In genomic region chr12:96210376-96211055, GRCh38 we compare ENCODE assay signal across 10 cellular contexts. TPM values are rescaled to one million over a fixed set of nuclear protein-coding genes. Genes with fewer than 3 reads are reported as not detected.
DNase-seq lines count a peak whose midpoint lies in the region; ATAC-seq, FAIRE-seq and TF ChIP-seq lines count a peak whose summit lies in the region.
"Had no signal": no experiment of that assay in that cellular context is flagged by ENCODE, and none has a peak within 500 bp of the region (broad histone marks: within the 10 kb centered on the region; RNA-seq: fewer than 3 reads in every experiment).

No MANE protein-coding gene starts in this region.

- TF ChIP-seq RAD21 in GM12878 (IDR thresholded peaks at IDR 0.05; ENCODE audit: insufficient read depth, low read depth, low read length), result no peak

- H2BK120ac ChIP-seq in trophoblast cell (ENCODE audit: insufficient read depth, low read length, poor library complexity), result no peak overlapping the region

- H3K79me2 ChIP-seq in GM12878 (ENCODE audit: control insufficient read depth, insufficient read depth, low read length) (no peaks in the 10 kb centered on the region; the same call in 1 of the 2 replicates), trophoblast cell (ENCODE audit: control insufficient read depth, insufficient read depth, low read length, poor library complexity) (no peaks in the 10 kb centered on the region)

- no peaks in the 10 kb centered on the region for H3K9me3 ChIP-seq in GM12878 (replicated peaks; ENCODE audit: control insufficient read depth, insufficient read depth, low read length)
- peaks cover 3% of the 10 kb centered on the region for H3K9me3 ChIP-seq in trophoblast cell (ENCODE audit: insufficient read depth, low read depth, low read length)
- H3K9me3 ChIP-seq in tibial nerve, result no peaks in the 10 kb centered on the region
- no peaks in the 10 kb centered on the region for H3K9me3 ChIP-seq in Caco-2
- H3K9me3 ChIP-seq: tibial artery had no signal

- peak overlapping the region; percentile 59 for H3K4me2 ChIP-seq in GM12878 (ENCODE audit: control insufficient read depth, insufficient read depth)
- H3K4me2 ChIP-seq in trophoblast cell (ENCODE audit: low read length), result no peak overlapping the region

- no peak overlapping the region for H4K12ac ChIP-seq in trophoblast cell (ENCODE audit: low read depth, low read length)

- H3K27ac ChIP-seq in GM12878 (ENCODE audit: control insufficient read depth, insufficient read depth) (no peak overlapping the region), trophoblast cell (ENCODE audit: low read depth, low read length) (no peak overlapping the region), tibial nerve (peak overlapping the region in 2 of 4 donors; percentile 20 to 29)
- H3K27ac ChIP-seq: tibial artery had no signal

- H3K9ac ChIP-seq in GM12878 (ENCODE audit: control insufficient read depth, insufficient read depth, low read length) (no peak overlapping the region), trophoblast cell (ENCODE audit: low read length) (no peak overlapping the region)

- intact Hi-C loops in GM12878 (cut with micrococcal nuclease; ENCODE audit: unreplicated experiment), result no loop called here
- intact Hi-C loops in Caco-2 (cut with micrococcal nuclease; ENCODE audit: unreplicated experiment), result no loop called here

- DNase-seq in CD1c-positive myeloid dendritic cell (ENCODE audit: extremely low spot score) (peak; percentile 19), GM12878 (ENCODE audit: low read depth, low spot score) (no peak), trophoblast cell (no peak), NCI-H2029 (lab: John Stamatoyannopoulos, UW) (no peak), tibial nerve (ENCODE audit: low spot score in 2 of 2) (no peak), NCI-H748 treated with DMSO at 0.1 percent for 48 hours (lab: John Stamatoyannopoulos, UW) (no peak), Caco-2 (no peak)
- DNase-seq: NK-92 treated with Interleukin-12 subunit alpha and Interleukin-12 subunit beta, amount 100 ng/mL, for 24 hours; tibial artery had no signal

- H2BK12ac ChIP-seq in trophoblast cell (ENCODE audit: low read length), result no peak overlapping the region

- H3K27me3 Mint-ChIP-seq in T-helper 1 cell treated with Interleukin-12 subunit alpha and Interleukin-12 subunit beta and Interleukin-4 antibody, amounts not matched to agents 30 μg/mL and 1 μg/mL, for 36 hours (ENCODE audit: low read depth), result no peaks in the 10 kb centered on the region
- peaks cover 7% of the 10 kb centered on the region for H3K27me3 Mint-ChIP-seq in Caco-2 (ENCODE audit: insufficient read depth, unreplicated experiment)

- no peak overlapping the region for H2BK5ac ChIP-seq in trophoblast cell (ENCODE audit: low read depth, low read length, poor library complexity)

- TF ChIP-seq POLR2A in GM12878 (IDR thresholded peaks at IDR 0.05; ENCODE audit: low read depth, low read length), result no peak
- no peak for TF ChIP-seq POLR2A in tibial nerve (IDR thresholded peaks at IDR 0.05)

- H3K4me3 Mint-ChIP-seq in T-helper 1 cell treated with Interleukin-12 subunit alpha and Interleukin-12 subunit beta and Interleukin-4 antibody, amounts not matched to agents 30 μg/mL and 1 μg/mL, for 36 hours, result peak overlapping the region; percentile 88
- H3K4me3 Mint-ChIP-seq in Caco-2 (ENCODE audit: unreplicated experiment), result no peak overlapping the region

- H3K14ac ChIP-seq in trophoblast cell (ENCODE audit: low read length), result no peak overlapping the region

- peak overlapping the region; percentile 88 for H3K27ac Mint-ChIP-seq in T-helper 1 cell treated with Interleukin-12 subunit alpha and Interleukin-12 subunit beta and Interleukin-4 antibody, amounts not matched to agents 30 μg/mL and 1 μg/mL, for 36 hours
- no peak overlapping the region for H3K27ac Mint-ChIP-seq in Caco-2 (ENCODE audit: unreplicated experiment)

- peaks cover 85% of the 10 kb centered on the region for H3K4me1 Mint-ChIP-seq in T-helper 1 cell treated with Interleukin-12 subunit alpha and Interleukin-12 subunit beta and Interleukin-4 antibody, amounts not matched to agents 30 μg/mL and 1 μg/mL, for 36 hours (ENCODE audit: low read depth)
- no peaks in the 10 kb centered on the region for H3K4me1 Mint-ChIP-seq in Caco-2 (ENCODE audit: low read depth, unreplicated experiment)

- no peaks in the 10 kb centered on the region for H3K9me3 Mint-ChIP-seq in T-helper 1 cell treated with Interleukin-12 subunit alpha and Interleukin-12 subunit beta and Interleukin-4 antibody, amounts not matched to agents 30 μg/mL and 1 μg/mL, for 36 hours
- no peaks in the 10 kb centered on the region for H3K9me3 Mint-ChIP-seq in Caco-2 (ENCODE audit: unreplicated experiment)

- peaks cover 24% of the 10 kb centered on the region for H3K36me3 Mint-ChIP-seq in T-helper 1 cell treated with Interleukin-12 subunit alpha and Interleukin-12 subunit beta and Interleukin-4 antibody, amounts not matched to agents 30 μg/mL and 1 μg/mL, for 36 hours (ENCODE audit: low read depth)
- H3K36me3 Mint-ChIP-seq in Caco-2 (ENCODE audit: insufficient read depth, unreplicated experiment), result no peaks in the 10 kb centered on the region

- no peak for TF ChIP-seq CTCF in GM12878 (IDR thresholded peaks at IDR 0.05 in 2 of 3, conservative IDR thresholded peaks at IDR 0.05 in 1 of 3; ENCODE audit: control insufficient read depth in 2 of 3, extremely low read depth in 1 of 3, insufficient read depth in 1 of 3, low read depth in 3 of 3, low read length in 3 of 3)
- no peak for TF ChIP-seq CTCF in tibial nerve (IDR thresholded peaks at IDR 0.05)
- TF ChIP-seq CTCF in Caco-2 (IDR thresholded peaks at IDR 0.05; ENCODE audit: insufficient read depth in 1 of 2, low read depth in 1 of 2, low read length in 1 of 2, severe bottlenecking in 1 of 2, unreplicated experiment in 1 of 2), result no peak

- in situ Hi-C loops in GM12878 (cut with MboI), result loop anchor here (5.0 to 10.0 kb wide), 3 partner anchors 148 to 307 kb away; no protein-coding TSS in a partner anchor

- peak overlapping the region; percentile 52 for H3K23ac ChIP-seq in trophoblast cell (ENCODE audit: low read length)

- no peak overlapping the region for H3K18ac ChIP-seq in trophoblast cell (ENCODE audit: low read length)

- CTCF ChIA-PET in GM12878 (lab: Yijun Ruan, JAX), result interaction anchor here (0.8 to 8.8 kb wide), 9 partner anchors 8 to 306 kb away, joined by 3 to 167 read pairs (median 7); no protein-coding TSS in a partner anchor
- CTCF ChIA-PET in Caco-2 (lab: Charles Lee), result no interaction called here

- H4K8ac ChIP-seq in trophoblast cell (ENCODE audit: low read depth, low read length), result no peak overlapping the region

- ATAC-seq in GM12878, result no peak

- 31% methylated on average over 19 of the region's 19 CpGs for WGBS in GM12878 (ENCODE audit: insufficient coverage, insufficient replicate concordance, low lambda C conversion rate, missing lambda C conversion rate)
- WGBS in trophoblast cell (ENCODE audit: extremely low coverage, insufficient coverage, insufficient read length), result no CpG with 5 or more reads among the region's 19 CpGs
- 73 to 74% methylated on average over 19 of the region's 19 CpGs for WGBS in tibial nerve, 2 donors

- H3K36me3 ChIP-seq in GM12878 (ENCODE audit: control insufficient read depth in 2 of 2, insufficient read depth in 2 of 2, low read length in 1 of 2) (no peaks in the 10 kb centered on the region), trophoblast cell (ENCODE audit: control insufficient read depth in 1 of 2, insufficient read depth in 2 of 2, low read length in 2 of 2) (peaks cover 0 to 5% of the 10 kb centered on the region in 2 experiments), tibial nerve (no peaks in the 10 kb centered on the region), Caco-2 (ENCODE audit: control insufficient read depth, insufficient read depth, low read length) (no peaks in the 10 kb centered on the region)
- H3K36me3 ChIP-seq: tibial artery had no signal

- no peaks in the 10 kb centered on the region for H3K27me3 ChIP-seq in GM12878 (replicated peaks in 1 of 2; ENCODE audit: control insufficient read depth in 2 of 2, insufficient read depth in 2 of 2, low read length in 1 of 2)
- no peaks in the 10 kb centered on the region for H3K27me3 ChIP-seq in trophoblast cell (ENCODE audit: insufficient read depth, low read length)
- H3K27me3 ChIP-seq in tibial nerve, result no peaks in the 10 kb centered on the region
- no peaks in the 10 kb centered on the region for H3K27me3 ChIP-seq in Caco-2 (replicated peaks; ENCODE audit: control insufficient read depth, insufficient read depth, low read length)
- H3K27me3 ChIP-seq: tibial artery had no signal

- POLR2A ChIA-PET in GM12878 (lab: Charles Lee), result interaction anchor here (0.9 kb wide), 1 partner anchor 12 kb away, joined by 3 read pairs; no protein-coding TSS in a partner anchor
- POLR2A ChIA-PET in Caco-2 (lab: Charles Lee), result interaction anchor here (0.5 kb wide), 1 partner anchor 154 kb away, joined by 3 read pairs; no protein-coding TSS in a partner anchor

- H3K4me1 ChIP-seq in GM12878 (ENCODE audit: control insufficient read depth, insufficient read depth, low read length) (peaks cover 45% of the 10 kb centered on the region), trophoblast cell (ENCODE audit: control insufficient read depth in 1 of 2, insufficient read depth in 2 of 2, low read length in 2 of 2) (no peaks in the 10 kb centered on the region), tibial nerve (peaks cover 0 to 34% (median 16%) of the 10 kb centered on the region in 4 donors), Caco-2 (no peaks in the 10 kb centered on the region)

- no peak overlapping the region for H3K4me3 ChIP-seq in GM12878
- H3K4me3 ChIP-seq in trophoblast cell (ENCODE audit: low read depth, low read length), result no peak overlapping the region
- H3K4me3 ChIP-seq in tibial nerve, result no peak overlapping the region
- no peak overlapping the region for H3K4me3 ChIP-seq in Caco-2 (ENCODE audit: low read depth, low read length)
- H3K4me3 ChIP-seq: tibial artery had no signal

- H3K79me1 ChIP-seq in trophoblast cell (ENCODE audit: low read length), result no peaks in the 10 kb centered on the region

- H3K4ac ChIP-seq in trophoblast cell (ENCODE audit: low read depth, low read length), result no peak overlapping the region

- SMC1A ChIA-PET in GM12878 (lab: Charles Lee; ENCODE audit: uncharacterized antibody, unreplicated experiment), result interaction anchor here (0.7 to 9.0 kb wide), 19 partner anchors 10 to 306 kb away, joined by 3 to 90 read pairs (median 4); partner anchors contain the start of gene LTA4H

- FAIRE-seq in GM12878 (lab: Jason Lieb, UNC), result no peak

- H4K20me1 ChIP-seq in GM12878 (ENCODE audit: control insufficient read depth, insufficient read depth), result no peaks in the 10 kb centered on the region

- H4K91ac ChIP-seq in trophoblast cell (ENCODE audit: low read depth, low read length), result no peak overlapping the region

- peak overlapping the region; percentile 37 for H2AFZ ChIP-seq in GM12878 (ENCODE audit: control insufficient read depth, low read depth, low read length)
- H2AFZ ChIP-seq in trophoblast cell (ENCODE audit: insufficient read depth, low read length, poor library complexity), result no peak overlapping the region

- TF ChIP-seq EP300 in GM12878 (IDR thresholded peaks at IDR 0.05; ENCODE audit: borderline replicate concordance in 1 of 2, control insufficient read depth in 1 of 2, low read depth in 2 of 2, low read length in 2 of 2), result no peak
- TF ChIP-seq EP300 in tibial nerve (IDR thresholded peaks at IDR 0.05), result no peak

- no peak overlapping the region for H2AK5ac ChIP-seq in trophoblast cell (ENCODE audit: low read length)

- BruUV-seq in GM12878 (replicated peaks; lab: Mats Ljungman, UMichigan), result no TSS peak
- no TSS peak for BruUV-seq in Caco-2 (replicated peaks; lab: Mats Ljungman, UMichigan)

- RAD21 ChIA-PET in GM12878 (lab: Charles Lee; ENCODE audit: unreplicated experiment), result interaction anchor here (1.4 to 4.2 kb wide), 5 partner anchors 11 to 306 kb away, joined by 3 to 19 read pairs (median 4); partner anchors contain the start of gene CDK17

RNA-seq across cellular contexts. Expression of gene ELK3, which starts 16.3 kb away (rescaled TPM):
- 3.1 and 3.6 TPM in 2 replicates for total RNA-seq in GM12878 (2013; cell fraction: nucleolus; rRNA removed)
- total RNA-seq in GM12878 (2014; rRNA removed), result 0.56 and 0.98 TPM in 2 replicates
- total RNA-seq in GM12878 (2014; rRNA removed; fragmentation: Illumina TruSeq; extraction: Trizol), result 0.69 and 0.89 TPM in 2 replicates
- 0.96 and 1.2 TPM in 2 replicates for total RNA-seq in GM12878 (2021)
- 0.62 TPM for polyA plus RNA-seq in GM12878 (2011; ENCODE audit: low read depth)
- 4.8 and 5.3 TPM in 2 replicates for polyA plus RNA-seq in GM12878 (2011; rRNA removed)
- 4.2 and 5.4 TPM in 2 replicates for polyA plus RNA-seq in GM12878 (2011; cell fraction: cytosol; rRNA removed)
- polyA plus RNA-seq in GM12878 (2011; cell fraction: nucleus; rRNA removed), result 3.6 and 4.2 TPM in 2 replicates
- 1.4 and 1.5 TPM in 2 replicates for polyA plus RNA-seq in GM12878 (2012)
- polyA plus RNA-seq in GM12878 (2014; fragmentation: Illumina TruSeq; extraction: Trizol), result 0.92 and 0.98 TPM in 2 replicates
- under 1 TPM; 0.37 to 0.68 TPM for polyA plus RNA-seq in GM12878 (2014; fragmentation: Nextera tagmentation; extraction: Ambion mirVana)
- polyA plus RNA-seq in GM12878 (2014; rRNA removed), result 0.47 and 1.2 TPM in 2 replicates
- under 1 TPM; 0.68 to 0.87 TPM for polyA plus RNA-seq in GM12878 (2016; fragmentation: Nextera tagmentation; extraction: Ambion mirVana)
- polyA minus RNA-seq in GM12878 (2011; rRNA and poly(A)+ RNA removed), result 5.6 and 8.0 TPM in 2 replicates
- polyA minus RNA-seq in GM12878 (2011; cell fraction: cytosol; rRNA and poly(A)+ RNA removed), result 2.0 and 5.4 TPM in 2 replicates
- 1.9 and 5.4 TPM in 2 replicates for polyA minus RNA-seq in GM12878 (2011; cell fraction: nucleus; rRNA and poly(A)+ RNA removed)
- 35.5 and 36.8 TPM in 2 replicates for polyA plus RNA-seq in trophoblast cell (2013)
- total RNA-seq in tibial nerve, result 10 to 100 TPM in 3 of 4 donors, 1 to 10 TPM in 1; 9.4 to 28.6 (median 17.7) TPM
- total RNA-seq in Caco-2 (2022), result 0.45 and 0.77 TPM in 2 replicates
